Comparison of ENCODE assay signal across 1 cellular context in the genomic region with DNA sequence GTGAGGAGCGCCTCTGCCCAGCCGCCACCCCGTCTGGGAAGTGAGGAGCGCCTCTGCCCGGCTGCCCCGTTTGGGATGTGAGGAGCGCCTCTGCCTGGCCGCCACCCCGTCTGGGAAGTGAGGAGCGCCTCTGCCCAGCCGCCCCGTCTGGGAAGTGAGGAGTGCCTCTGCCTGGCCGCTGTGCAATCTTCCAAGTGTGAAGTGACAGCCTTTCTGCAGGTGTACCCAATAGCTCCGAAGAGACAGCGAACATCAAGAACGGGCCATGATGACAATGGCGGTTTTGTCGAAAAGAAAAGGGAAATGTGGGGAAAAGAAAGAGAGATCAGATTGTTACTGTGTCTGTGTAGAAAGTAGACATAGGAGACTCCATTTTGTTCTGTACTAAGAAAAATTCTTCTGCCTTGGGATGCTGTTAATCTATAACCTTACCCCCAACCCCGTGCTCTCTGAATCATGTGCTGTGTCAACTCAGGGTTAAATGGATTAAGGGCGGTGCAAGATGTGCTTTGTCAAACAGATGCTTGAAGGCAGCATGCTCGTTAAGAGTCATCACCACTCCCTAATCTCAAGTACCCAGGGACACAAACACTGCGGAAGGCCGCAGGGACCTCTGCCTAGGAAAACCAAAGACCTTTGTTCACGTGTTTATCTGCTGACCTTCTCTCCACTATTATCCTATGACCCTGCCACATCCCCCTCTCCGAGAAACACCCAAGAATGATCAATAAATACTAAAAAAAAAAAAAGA.
TF ChIP-seq lines count a peak whose summit lies in the region.
"Not testable (repeated sequence)": the region's sequence is repeated elsewhere in the genome, so short reads cannot be mapped to it uniquely, and the experiment has no call there.

No MANE protein-coding gene starts in this region.

TF ChIP-seq in HepG2, 621 proteins besides CTCF, POLR2A, EP300 and RAD21 (continues in another document):
- TF ChIP-seq NR2F1 (CRISPR knock-in tag; IDR thresholded peaks at IDR 0.05): peak in 1 of 2 experiments; percentile 65; a peak in 1 of 4 replicates
- TF ChIP-seq FOXA1 (IDR thresholded peaks at IDR 0.05); SOX13 (IDR thresholded peaks at IDR 0.05); SOX6 (IDR thresholded peaks at IDR 0.05); FOXP1 (IDR thresholded peaks at IDR 0.05); HNF1A (CRISPR knock-in tag; IDR thresholded peaks at IDR 0.05; ENCODE audit: borderline replicate concordance): not testable (repeated sequence)
- 0 out of 2 replicates have a peak, but pooled peaks have one; percentile 22 for TF ChIP-seq FOXA1 (CRISPR knock-in tag; IDR thresholded peaks at IDR 0.05)
- TF ChIP-seq BCL6 (CRISPR knock-in tag; IDR thresholded peaks at IDR 0.05): peak; percentile 91
- TF ChIP-seq, protein P1, sequence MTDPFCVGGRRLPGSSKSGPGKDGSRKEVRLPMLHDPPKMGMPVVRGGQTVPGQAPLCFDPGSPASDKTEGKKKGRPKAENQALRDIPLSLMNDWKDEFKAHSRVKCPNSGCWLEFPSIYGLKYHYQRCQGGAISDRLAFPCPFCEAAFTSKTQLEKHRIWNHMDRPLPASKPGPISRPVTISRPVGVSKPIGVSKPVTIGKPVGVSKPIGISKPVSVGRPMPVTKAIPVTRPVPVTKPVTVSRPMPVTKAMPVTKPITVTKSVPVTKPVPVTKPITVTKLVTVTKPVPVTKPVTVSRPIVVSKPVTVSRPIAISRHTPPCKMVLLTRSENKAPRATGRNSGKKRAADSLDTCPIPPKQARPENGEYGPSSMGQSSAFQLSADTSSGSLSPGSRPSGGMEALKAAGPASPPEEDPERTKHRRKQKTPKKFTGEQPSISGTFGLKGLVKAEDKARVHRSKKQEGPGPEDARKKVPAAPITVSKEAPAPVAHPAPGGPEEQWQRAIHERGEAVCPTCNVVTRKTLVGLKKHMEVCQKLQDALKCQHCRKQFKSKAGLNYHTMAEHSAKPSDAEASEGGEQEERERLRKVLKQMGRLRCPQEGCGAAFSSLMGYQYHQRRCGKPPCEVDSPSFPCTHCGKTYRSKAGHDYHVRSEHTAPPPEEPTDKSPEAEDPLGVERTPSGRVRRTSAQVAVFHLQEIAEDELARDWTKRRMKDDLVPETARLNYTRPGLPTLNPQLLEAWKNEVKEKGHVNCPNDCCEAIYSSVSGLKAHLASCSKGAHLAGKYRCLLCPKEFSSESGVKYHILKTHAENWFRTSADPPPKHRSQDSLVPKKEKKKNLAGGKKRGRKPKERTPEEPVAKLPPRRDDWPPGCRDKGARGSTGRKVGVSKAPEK (CRISPR knock-in tag; IDR thresholded peaks at IDR 0.05; ENCODE audit: borderline replicate concordance): 0 out of 2 replicates have a peak, but pooled peaks have one; percentile 13
- TF ChIP-seq THAP11 (CRISPR knock-in tag; IDR thresholded peaks at IDR 0.05): 0 out of 2 replicates have a peak, but pooled peaks have one; percentile 13
- TF ChIP-seq NR2F6 (IDR thresholded peaks at IDR 0.05): peak; percentile 61; the same call in 1 of the 2 replicates
- peak; percentile 53 for TF ChIP-seq NR2F6 (CRISPR knock-in tag; IDR thresholded peaks at IDR 0.05)
- TF ChIP-seq SOX13 (CRISPR knock-in tag; conservative IDR thresholded peaks at IDR 0.05 in 1 of 2, IDR thresholded peaks at IDR 0.05 in 1 of 2): peak in 1 of 2 experiments; percentile 72; a peak in 2 of 4 replicates
- TF ChIP-seq ZBTB38 (CRISPR knock-in tag; IDR thresholded peaks at IDR 0.05): peak; percentile 62; the same call in 1 of the 2 replicates
- TF ChIP-seq RXRB (CRISPR knock-in tag; IDR thresholded peaks at IDR 0.05; ENCODE audit: borderline replicate concordance): peak; percentile 32; the same call in 1 of the 2 replicates
- TF ChIP-seq ZGPAT (CRISPR knock-in tag; IDR thresholded peaks at IDR 0.05): peak; percentile 64; the same call in 1 of the 2 replicates
- TF ChIP-seq SAP130 (CRISPR knock-in tag; IDR thresholded peaks at IDR 0.05; ENCODE audit: low read depth): peak; percentile 72
- peak; percentile 64 for TF ChIP-seq SOX6 (CRISPR knock-in tag; IDR thresholded peaks at IDR 0.05)
- 0 out of 2 replicates have a peak, but pooled peaks have one; percentile 23 for TF ChIP-seq ZNF317 (CRISPR knock-in tag; IDR thresholded peaks at IDR 0.05)
- TF ChIP-seq FOSL2 (CRISPR knock-in tag; IDR thresholded peaks at IDR 0.05): peak; percentile 78
- TF ChIP-seq SOX5 (CRISPR knock-in tag; IDR thresholded peaks at IDR 0.05; ENCODE audit: borderline replicate concordance): 0 out of 2 replicates have a peak, but pooled peaks have one; percentile 53
- peak; percentile 56 for TF ChIP-seq FOXP1 (CRISPR knock-in tag; IDR thresholded peaks at IDR 0.05)
- TF ChIP-seq HOXA5 (CRISPR knock-in tag; IDR thresholded peaks at IDR 0.05): 0 out of 2 replicates have a peak, but pooled peaks have one; percentile 24
- peak; percentile 75 for TF ChIP-seq RCOR2 (CRISPR knock-in tag; IDR thresholded peaks at IDR 0.05)
- TF ChIP-seq ZNF652 (CRISPR knock-in tag; IDR thresholded peaks at IDR 0.05; ENCODE audit: borderline replicate concordance, low read depth): peak; percentile 91
- TF ChIP-seq ZMYM2 (CRISPR knock-in tag; IDR thresholded peaks at IDR 0.05): 0 out of 2 replicates have a peak, but pooled peaks have one; percentile 33
- TF ChIP-seq, protein P2, sequence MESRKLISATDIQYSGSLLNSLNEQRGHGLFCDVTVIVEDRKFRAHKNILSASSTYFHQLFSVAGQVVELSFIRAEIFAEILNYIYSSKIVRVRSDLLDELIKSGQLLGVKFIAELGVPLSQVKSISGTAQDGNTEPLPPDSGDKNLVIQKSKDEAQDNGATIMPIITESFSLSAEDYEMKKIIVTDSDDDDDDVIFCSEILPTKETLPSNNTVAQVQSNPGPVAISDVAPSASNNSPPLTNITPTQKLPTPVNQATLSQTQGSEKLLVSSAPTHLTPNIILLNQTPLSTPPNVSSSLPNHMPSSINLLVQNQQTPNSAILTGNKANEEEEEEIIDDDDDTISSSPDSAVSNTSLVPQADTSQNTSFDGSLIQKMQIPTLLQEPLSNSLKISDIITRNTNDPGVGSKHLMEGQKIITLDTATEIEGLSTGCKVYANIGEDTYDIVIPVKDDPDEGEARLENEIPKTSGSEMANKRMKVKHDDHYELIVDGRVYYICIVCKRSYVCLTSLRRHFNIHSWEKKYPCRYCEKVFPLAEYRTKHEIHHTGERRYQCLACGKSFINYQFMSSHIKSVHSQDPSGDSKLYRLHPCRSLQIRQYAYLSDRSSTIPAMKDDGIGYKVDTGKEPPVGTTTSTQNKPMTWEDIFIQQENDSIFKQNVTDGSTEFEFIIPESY (CRISPR knock-in tag; IDR thresholded peaks at IDR 0.05): peak; percentile 61; the same call in 1 of the 2 replicates
- TF ChIP-seq, protein P3, sequence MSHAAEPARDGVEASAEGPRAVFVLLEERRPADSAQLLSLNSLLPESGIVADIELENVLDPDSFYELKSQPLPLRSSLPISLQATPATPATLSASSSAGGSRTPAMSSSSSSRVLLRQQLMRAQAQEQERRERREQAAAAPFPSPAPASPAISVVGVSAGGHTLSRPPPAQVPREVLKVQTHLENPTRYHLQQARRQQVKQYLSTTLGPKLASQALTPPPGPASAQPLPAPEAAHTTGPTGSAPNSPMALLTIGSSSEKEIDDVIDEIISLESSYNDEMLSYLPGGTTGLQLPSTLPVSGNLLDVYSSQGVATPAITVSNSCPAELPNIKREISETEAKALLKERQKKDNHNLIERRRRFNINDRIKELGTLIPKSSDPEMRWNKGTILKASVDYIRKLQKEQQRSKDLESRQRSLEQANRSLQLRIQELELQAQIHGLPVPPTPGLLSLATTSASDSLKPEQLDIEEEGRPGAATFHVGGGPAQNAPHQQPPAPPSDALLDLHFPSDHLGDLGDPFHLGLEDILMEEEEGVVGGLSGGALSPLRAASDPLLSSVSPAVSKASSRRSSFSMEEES (CRISPR knock-in tag; IDR thresholded peaks at IDR 0.05): peak; percentile 87
- TF ChIP-seq PPARG (CRISPR knock-in tag; conservative IDR thresholded peaks at IDR 0.05): peak; percentile 20; the same call in 1 of the 2 replicates
- TF ChIP-seq SP5 (CRISPR knock-in tag; IDR thresholded peaks at IDR 0.05; ENCODE audit: borderline replicate concordance, low read depth): peak; percentile 81
- TF ChIP-seq ZNF280B (CRISPR knock-in tag; IDR thresholded peaks at IDR 0.05; ENCODE audit: borderline replicate concordance): 0 out of 2 replicates have a peak, but pooled peaks have one; percentile 28
- TF ChIP-seq ATF7-NPFF (CRISPR knock-in tag; IDR thresholded peaks at IDR 0.05; ENCODE audit: low read depth): peak; percentile 46; the same call in 1 of the 2 replicates
- TF ChIP-seq ARNT2 (CRISPR knock-in tag; IDR thresholded peaks at IDR 0.05; ENCODE audit: low read depth): 0 out of 2 replicates have a peak, but pooled peaks have one; percentile 24
- TF ChIP-seq ELF3 (CRISPR knock-in tag; IDR thresholded peaks at IDR 0.05): 0 out of 2 replicates have a peak, but pooled peaks have one; percentile 35
- TF ChIP-seq PAXIP1 (CRISPR knock-in tag; conservative IDR thresholded peaks at IDR 0.05): 0 out of 2 replicates have a peak, but pooled peaks have one; percentile 48
- TF ChIP-seq NFKBIZ (CRISPR knock-in tag; IDR thresholded peaks at IDR 0.05): 0 out of 2 replicates have a peak, but pooled peaks have one; percentile 13
- peak; percentile 30; the same call in 1 of the 2 replicates for TF ChIP-seq HOXA3 (CRISPR knock-in tag; IDR thresholded peaks at IDR 0.05)
- peak; percentile 55; the same call in 1 of the 2 replicates for TF ChIP-seq ZKSCAN5 (CRISPR knock-in tag; IDR thresholded peaks at IDR 0.05)
- TF ChIP-seq ZNF572 (CRISPR knock-in tag; IDR thresholded peaks at IDR 0.05): 0 out of 2 replicates have a peak, but pooled peaks have one; percentile 50
- peak; percentile 38; the same call in 1 of the 2 replicates for TF ChIP-seq DMAP1 (CRISPR knock-in tag; IDR thresholded peaks at IDR 0.05)
- peak; percentile 62; the same call in 1 of the 2 replicates for TF ChIP-seq HNF1A (IDR thresholded peaks at IDR 0.05; ENCODE audit: low read depth)
